9 cellular contexts compared by ENCODE assay signal in the genomic region with DNA sequence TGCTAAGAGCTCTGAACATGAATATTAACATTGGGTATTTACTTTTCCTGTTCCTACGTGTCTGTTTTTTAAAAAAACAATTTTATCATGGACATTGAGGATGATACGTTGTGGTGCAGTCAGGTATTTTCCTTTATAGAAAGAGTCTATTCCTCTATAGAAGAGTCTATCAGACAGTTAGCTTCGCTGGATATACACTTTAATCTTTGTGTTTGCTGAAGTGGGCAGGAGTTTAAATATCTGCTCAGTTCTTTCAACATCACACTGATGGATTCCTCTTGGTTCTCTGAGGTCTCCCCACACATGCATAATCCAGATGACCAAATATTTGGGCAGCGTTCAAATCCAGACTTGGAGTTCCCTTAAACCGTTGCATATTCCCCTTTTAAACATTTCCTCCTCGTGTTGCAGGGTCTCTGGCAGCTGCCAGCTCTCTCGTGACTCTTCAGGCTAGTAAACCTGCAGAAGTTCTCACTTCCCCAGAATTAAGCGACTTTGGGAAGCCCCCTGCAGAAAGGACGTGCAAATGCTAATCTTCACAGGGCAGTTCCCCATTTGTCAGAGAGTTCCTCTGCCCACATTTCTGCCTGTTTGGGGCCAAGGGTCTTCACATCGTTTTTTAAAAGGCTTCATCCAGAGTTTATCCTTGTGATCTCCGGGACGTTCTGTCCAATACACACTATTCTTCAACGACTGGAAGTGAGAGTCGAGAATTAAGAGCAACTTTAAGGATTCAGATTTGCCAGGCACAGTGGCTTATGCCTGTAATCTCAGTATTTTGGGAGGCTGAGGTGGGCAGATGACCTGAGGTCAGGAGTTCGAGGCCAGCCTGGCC. TPM values are rescaled to one million over a fixed set of nuclear protein-coding genes. Genes with fewer than 3 reads are reported as not detected.
DNase-seq lines count a peak whose midpoint lies in the region; ATAC-seq, FAIRE-seq and TF ChIP-seq lines count a peak whose summit lies in the region.
"Had no signal": no experiment of that assay in that cellular context is flagged by ENCODE, and none has a peak within 500 bp of the region (broad histone marks: within the 10 kb centered on the region; RNA-seq: fewer than 3 reads in every experiment).

No MANE protein-coding gene starts in this region.

- H3K79me2 ChIP-seq in HepG2 (ENCODE audit: insufficient read depth, low read length) (no peaks in the 10 kb centered on the region), MM.1S (ENCODE audit: low read length) (no peaks in the 10 kb centered on the region)

- H3K4me3 Mint-ChIP-seq in HFFc6 (no peak overlapping the region), Caco-2 (ENCODE audit: unreplicated experiment) (no peak overlapping the region)
- H3K4me3 Mint-ChIP-seq: activated naive CD4-positive, alpha-beta T cell treated with anti-CD3 and anti-CD28 coated beads for 36 hours had no signal

- POLR2A ChIA-PET in HepG2 (lab: Yijun Ruan, JAX) (no interaction called here), Caco-2 (lab: Charles Lee) (no interaction called here)

- H3F3A ChIP-seq in MM.1S (ENCODE audit: insufficient read depth, low read length): no peaks in the 10 kb centered on the region

- H3K27ac Mint-ChIP-seq in HFFc6 (no peak overlapping the region), Caco-2 (ENCODE audit: unreplicated experiment) (no peak overlapping the region)
- H3K27ac Mint-ChIP-seq: activated naive CD4-positive, alpha-beta T cell treated with anti-CD3 and anti-CD28 coated beads for 36 hours had no signal

- no peak overlapping the region for H3K27ac ChIP-seq in HepG2 (ENCODE audit: extremely low read length, insufficient read depth, low read length)
- H3K27ac ChIP-seq in MM.1S (ENCODE audit: low read length): no peak overlapping the region

- TF ChIP-seq CTCF in HepG2 (CRISPR knock-in tag; IDR thresholded peaks at IDR 0.05) (no peak), HFFc6 (IDR thresholded peaks at IDR 0.05) (no peak), Caco-2 (IDR thresholded peaks at IDR 0.05; ENCODE audit: insufficient read depth in 1 of 2, low read depth in 1 of 2, low read length in 1 of 2, severe bottlenecking in 1 of 2, unreplicated experiment in 1 of 2) (no peak), MM.1S (IDR thresholded peaks at IDR 0.05; ENCODE audit: low read length) (no peak)

- no peak overlapping the region for H2AFZ ChIP-seq in HepG2 (ENCODE audit: low read length)
- H2AFZ ChIP-seq in MM.1S (ENCODE audit: low read length): no peak overlapping the region

- in situ Hi-C loops in HepG2 (cut with HindIII; ENCODE audit: extremely low pct_ligation_motif_present, low pct_unique_long_range_greater_than_20kb): no loop called here

- H3K27me3 Mint-ChIP-seq in HFFc6 (ENCODE audit: insufficient read depth) (peaks cover 15% of the 10 kb centered on the region), Caco-2 (ENCODE audit: insufficient read depth, unreplicated experiment) (no peaks in the 10 kb centered on the region)

- H3K4me2 ChIP-seq in HepG2 (ENCODE audit: low read depth, low read length) (no peak overlapping the region), MM.1S (ENCODE audit: low read depth, low read length) (no peak overlapping the region)

- H3K9me3 ChIP-seq in HepG2 (ENCODE audit: low read length): no peaks in the 10 kb centered on the region
- no peaks in the 10 kb centered on the region; the same call in 1 of the 2 replicates for H3K9me3 ChIP-seq in Caco-2
- no peaks in the 10 kb centered on the region for H3K9me3 ChIP-seq in MM.1S (replicated peaks; ENCODE audit: insufficient read depth, low read length)

- no peaks in the 10 kb centered on the region for H3K36me3 Mint-ChIP-seq in HFFc6 (ENCODE audit: low read depth)
- no peaks in the 10 kb centered on the region for H3K36me3 Mint-ChIP-seq in Caco-2 (ENCODE audit: insufficient read depth, unreplicated experiment)

- intact Hi-C loops in HepG2 (cut with micrococcal nuclease; ENCODE audit: unreplicated experiment): no loop called here
- intact Hi-C loops in Caco-2 (cut with micrococcal nuclease; ENCODE audit: unreplicated experiment): no loop called here

- TF ChIP-seq EP300 in HepG2 (IDR thresholded peaks at IDR 0.05; ENCODE audit: low read depth in 2 of 2, low read length in 2 of 2): no peak
- no peak for TF ChIP-seq EP300 in HepG2 (CRISPR knock-in tag; IDR thresholded peaks at IDR 0.05; ENCODE audit: borderline replicate concordance)

- H3K4me1 ChIP-seq in HepG2 (ENCODE audit: insufficient read depth, low read length) (peaks cover 13% of the 10 kb centered on the region), Caco-2 (no peaks in the 10 kb centered on the region), MM.1S (ENCODE audit: low read length) (no peaks in the 10 kb centered on the region)

- no peak for TF ChIP-seq POLR2A in GM18505 (IDR thresholded peaks at IDR 0.05; ENCODE audit: borderline replicate concordance, extremely low read depth, insufficient read depth, insufficient read length)
- no peak for TF ChIP-seq POLR2A in HepG2 (IDR thresholded peaks at IDR 0.05; ENCODE audit: insufficient read depth in 1 of 2, low read depth in 2 of 2, low read length in 2 of 2)

- no peak for TF ChIP-seq RAD21 in HepG2 (CRISPR knock-in tag; IDR thresholded peaks at IDR 0.05)

- H3K4me3 ChIP-seq in HepG2 (replicated peaks in 1 of 3; ENCODE audit: insufficient read depth in 1 of 3, low read depth in 2 of 3, low read length in 3 of 3) (no peak overlapping the region), Caco-2 (ENCODE audit: low read depth, low read length) (no peak overlapping the region), MM.1S (ENCODE audit: low read length) (no peak overlapping the region)

- CTCF ChIA-PET in HepG2 (lab: Yijun Ruan, JAX; ENCODE audit: low intra/inter-chr PET ratio, low total read pairs): no interaction called here
- CTCF ChIA-PET in Caco-2 (lab: Charles Lee): no interaction called here

- FAIRE-seq in HepG2 (lab: Jason Lieb, UNC): no peak

- BruUV-seq in HepG2 (replicated peaks; lab: Mats Ljungman, UMichigan) (no TSS peak), Caco-2 (replicated peaks; lab: Mats Ljungman, UMichigan) (no TSS peak)

- H3K27me3 ChIP-seq in HepG2 (ENCODE audit: control insufficient read depth in 1 of 2, insufficient read depth in 2 of 2, low read length in 2 of 2): peaks cover 0 to 11% of the 10 kb centered on the region in 2 experiments; a peak in 2 of 5 replicates
- H3K27me3 ChIP-seq in Caco-2 (replicated peaks; ENCODE audit: control insufficient read depth, insufficient read depth, low read length): no peaks in the 10 kb centered on the region
- no peaks in the 10 kb centered on the region for H3K27me3 ChIP-seq in MM.1S (replicated peaks; ENCODE audit: insufficient read depth, low read length)

- WGBS in HepG2 (ENCODE audit: low lambda C conversion rate): 15% methylated on average over 15 of the region's 15 CpGs

- no peaks in the 10 kb centered on the region for H3K9me2 ChIP-seq in MM.1S (replicated peaks; ENCODE audit: insufficient read depth, low read length)

- H3K4me1 Mint-ChIP-seq in HFFc6 (ENCODE audit: low read depth) (peaks cover 6% of the 10 kb centered on the region; the same call in 1 of the 2 replicates), Caco-2 (ENCODE audit: low read depth, unreplicated experiment) (peaks cover 6% of the 10 kb centered on the region)

- no peaks in the 10 kb centered on the region for H3K36me3 ChIP-seq in HepG2 (replicated peaks in 1 of 2; ENCODE audit: control insufficient read depth in 1 of 2, insufficient read depth in 2 of 2, low read length in 2 of 2)
- no peaks in the 10 kb centered on the region for H3K36me3 ChIP-seq in Caco-2 (ENCODE audit: control insufficient read depth, insufficient read depth, low read length)
- H3K36me3 ChIP-seq in MM.1S (replicated peaks; ENCODE audit: insufficient read depth, low read length): no peaks in the 10 kb centered on the region

- ATAC-seq in GM18505 (IDR thresholded peaks at IDR 0.05; ENCODE audit: unreplicated experiment) (peak; percentile 85), GM21526 (IDR thresholded peaks at IDR 0.05; ENCODE audit: low FRiP score, unreplicated experiment) (peak; percentile 70), HG03378 (IDR thresholded peaks at IDR 0.05; ENCODE audit: unreplicated experiment) (peak; percentile 70), HepG2 (peak; percentile 46; the same call in 2 of the 3 replicates)

- H4K20me1 ChIP-seq in HepG2 (ENCODE audit: insufficient read depth, low read length): no peaks in the 10 kb centered on the region
- H4K20me1 ChIP-seq in MM.1S (ENCODE audit: insufficient read depth, low read length): no peaks in the 10 kb centered on the region

- H3K9me3 Mint-ChIP-seq in HFFc6 (no peaks in the 10 kb centered on the region), Caco-2 (ENCODE audit: unreplicated experiment) (no peaks in the 10 kb centered on the region)
- H3K9me3 Mint-ChIP-seq: activated naive CD4-positive, alpha-beta T cell treated with anti-CD3 and anti-CD28 coated beads for 36 hours had no signal

- DNase-seq in HepG2 (ENCODE audit: low spot score) (no peak), HFFc6 (no peak), UCSD-AML1 (lab: John Stamatoyannopoulos, UW; ENCODE audit: unreplicated experiment) (no peak), Caco-2 (no peak), MM.1S (no peak)
- DNase-seq: activated naive CD4-positive, alpha-beta T cell treated with anti-CD3 and anti-CD28 coated beads for 36 hours had no signal

- H3K9ac ChIP-seq in HepG2 (ENCODE audit: insufficient read depth, low read depth, low read length) (no peak overlapping the region), MM.1S (ENCODE audit: low read length) (no peak overlapping the region)

RNA-seq across cellular contexts. Expression of a gene that starts 20.5 kb away (rescaled TPM):
- total RNA-seq in HepG2 (2016; rRNA removed; fragmentation: Illumina TruSeq; extraction: Trizol): 11.4 and 15.5 TPM in 2 replicates
- total RNA-seq in HepG2 (2016; cell fraction: cytosol; rRNA removed; fragmentation: Illumina TruSeq; extraction: Trizol; ENCODE audit: low read depth): 17.0 and 17.1 TPM in 2 replicates
- total RNA-seq in HepG2 (2016; cell fraction: insoluble cytoplasmic fraction; rRNA removed; fragmentation: Illumina TruSeq; extraction: Trizol): 12.0 and 16.4 TPM in 2 replicates
- total RNA-seq in HepG2 (2016; cell fraction: membrane; rRNA removed; fragmentation: Illumina TruSeq; extraction: Trizol): 20.4 and 22.0 TPM in 2 replicates
- total RNA-seq in HepG2 (2016; cell fraction: nucleus; rRNA removed; fragmentation: Illumina TruSeq; extraction: Trizol): 10.0 and 12.2 TPM in 2 replicates
- 24.3 and 28.9 TPM in 2 replicates for polyA plus RNA-seq in HepG2 (2011; rRNA removed)
- polyA plus RNA-seq in HepG2 (2011; cell fraction: cytosol; rRNA removed): 43.6 and 44.6 TPM in 2 replicates
- 19.8 and 21.8 TPM in 2 replicates for polyA plus RNA-seq in HepG2 (2011; cell fraction: nucleus; rRNA removed)
- 27.9 and 45.4 TPM in 2 replicates for polyA plus RNA-seq in HepG2 (2012)
- 32.7 and 33.4 TPM in 2 replicates for polyA plus RNA-seq in HepG2 (2016; cell fraction: cytosol; fragmentation: Illumina TruSeq; extraction: Trizol; ENCODE audit: low read depth)
- 17.5 and 19.2 TPM in 2 replicates for polyA plus RNA-seq in HepG2 (2016; cell fraction: insoluble cytoplasmic fraction; fragmentation: Illumina TruSeq; extraction: Trizol; ENCODE audit: low read depth)
- polyA plus RNA-seq in HepG2 (2016; cell fraction: membrane; fragmentation: Illumina TruSeq; extraction: Trizol; ENCODE audit: low read depth): 32.3 and 33.0 TPM in 2 replicates
- polyA plus RNA-seq in HepG2 (2016; cell fraction: nucleus; fragmentation: Illumina TruSeq; extraction: Trizol; ENCODE audit: insufficient read depth, low read depth): 15.6 and 21.5 TPM in 2 replicates
- 43.4 and 47.9 TPM in 2 replicates for polyA minus RNA-seq in HepG2 (2011; rRNA and poly(A)+ RNA removed; ENCODE audit: low replicate concordance)
- 18.8 and 19.4 TPM in 2 replicates for polyA minus RNA-seq in HepG2 (2011; cell fraction: cytosol; rRNA and poly(A)+ RNA removed)
- 16.5 and 19.1 TPM in 2 replicates for polyA minus RNA-seq in HepG2 (2011; cell fraction: nucleus; rRNA and poly(A)+ RNA removed)
- total RNA-seq in HFFc6 (2021; fragmentation: NEBNext Ultra II Directional; extraction: Animal tissue kit (Norgen Biotek cat#: 25700)): 10 to 100 TPM; 19.6 to 27.1 (median 22.9) TPM
- 54.2 and 64.1 TPM in 2 replicates for total RNA-seq in Caco-2 (2022)

RNA-seq across cellular contexts. Expression of a gene that starts 20.5 kb away (rescaled TPM):
- total RNA-seq in HepG2 (2016; rRNA removed; fragmentation: Illumina TruSeq; extraction: Trizol): 28.9 and 29.8 TPM in 2 replicates
- total RNA-seq in HepG2 (2016; cell fraction: cytosol; rRNA removed; fragmentation: Illumina TruSeq; extraction: Trizol; ENCODE audit: low read depth): 4.7 and 6.3 TPM in 2 replicates
- total RNA-seq in HepG2 (2016; cell fraction: insoluble cytoplasmic fraction; rRNA removed; fragmentation: Illumina TruSeq; extraction: Trizol): 24.4 and 29.9 TPM in 2 replicates
- total RNA-seq in HepG2 (2016; cell fraction: membrane; rRNA removed; fragmentation: Illumina TruSeq; extraction: Trizol): 21.5 and 24.7 TPM in 2 replicates
- 14.1 and 17.2 TPM in 2 replicates for total RNA-seq in HepG2 (2016; cell fraction: nucleus; rRNA removed; fragmentation: Illumina TruSeq; extraction: Trizol)
- polyA plus RNA-seq in HepG2 (2011; rRNA removed): 20.0 and 24.1 TPM in 2 replicates
- 17.2 and 25.9 TPM in 2 replicates for polyA plus RNA-seq in HepG2 (2011; cell fraction: cytosol; rRNA removed)
- polyA plus RNA-seq in HepG2 (2011; cell fraction: nucleus; rRNA removed): 15.2 and 18.2 TPM in 2 replicates
- 18.2 TPM in 2 replicates for polyA plus RNA-seq in HepG2 (2012)
- polyA plus RNA-seq in HepG2 (2016; cell fraction: cytosol; fragmentation: Illumina TruSeq; extraction: Trizol; ENCODE audit: low read depth): 3.0 and 3.2 TPM in 2 replicates
- 25.3 and 26.7 TPM in 2 replicates for polyA plus RNA-seq in HepG2 (2016; cell fraction: insoluble cytoplasmic fraction; fragmentation: Illumina TruSeq; extraction: Trizol; ENCODE audit: low read depth)
- polyA plus RNA-seq in HepG2 (2016; cell fraction: membrane; fragmentation: Illumina TruSeq; extraction: Trizol; ENCODE audit: low read depth): 10.1 and 11.7 TPM in 2 replicates
- polyA plus RNA-seq in HepG2 (2016; cell fraction: nucleus; fragmentation: Illumina TruSeq; extraction: Trizol; ENCODE audit: insufficient read depth, low read depth): 17.2 and 17.7 TPM in 2 replicates
- 51.4 and 60.3 TPM in 2 replicates for polyA minus RNA-seq in HepG2 (2011; rRNA and poly(A)+ RNA removed; ENCODE audit: low replicate concordance)
- polyA minus RNA-seq in HepG2 (2011; cell fraction: cytosol; rRNA and poly(A)+ RNA removed): 25.4 and 30.2 TPM in 2 replicates
- 10.9 and 13.4 TPM in 2 replicates for polyA minus RNA-seq in HepG2 (2011; cell fraction: nucleus; rRNA and poly(A)+ RNA removed)
- total RNA-seq in HFFc6 (2021; fragmentation: NEBNext Ultra II Directional; extraction: Animal tissue kit (Norgen Biotek cat#: 25700)): 10 to 100 TPM; 24.7 to 29.6 (median 25.6) TPM
- total RNA-seq in Caco-2 (2022): 63.7 and 68.8 TPM in 2 replicates
